8 cellular contexts compared by ENCODE assay signal in genomic region chr12:47717443-47718193, GRCh38. TPM values are rescaled to one million over a fixed set of nuclear protein-coding genes. Genes with fewer than 3 reads are reported as not detected.
DNase-seq lines count a peak whose midpoint lies in the region; ATAC-seq and TF ChIP-seq lines count a peak whose summit lies in the region.

No MANE protein-coding gene starts in this region.

- TF ChIP-seq CTCF in CD14-positive monocyte (IDR thresholded peaks at IDR 0.05): peak; percentile 86

- H2BK120ac ChIP-seq in mesendoderm (ENCODE audit: low read depth, low read length): no peak overlapping the region

- H3K36me3 Mint-ChIP-seq in CD14-positive monocyte: peaks cover 22 to 39% of the 10 kb centered on the region in 2 donors
- peaks cover 26 to 43% of the 10 kb centered on the region in 2 donors for H3K36me3 Mint-ChIP-seq in stimulated activated naive B cell treated with anti-CD40 and anti-IgM and Interleukin-4, amounts not matched to agents 10 μg/mL and 1 μg/mL and 100 μg/mL, for 72 hours

- H4K5ac ChIP-seq in mesendoderm (ENCODE audit: low read length): no peak overlapping the region

- H2AK5ac ChIP-seq in mesendoderm (ENCODE audit: low read length): no peak overlapping the region

- H4K8ac ChIP-seq in mesendoderm (ENCODE audit: low read depth, low read length): no peak overlapping the region

- H3K23ac ChIP-seq in mesendoderm (ENCODE audit: low read length): no peak overlapping the region

- no peak overlapping the region for H3K4ac ChIP-seq in mesendoderm (ENCODE audit: low read depth, low read length)

- H2BK5ac ChIP-seq in mesendoderm (ENCODE audit: low read length): no peak overlapping the region

- H3K27ac Mint-ChIP-seq in CD14-positive monocyte: peak overlapping the region; percentile 43 to 89 (median 68)
- peak overlapping the region; percentile 84 for H3K27ac Mint-ChIP-seq in stimulated activated naive B cell treated with anti-CD40 and anti-IgM and Interleukin-4, amounts not matched to agents 10 μg/mL and 1 μg/mL and 100 μg/mL, for 72 hours

- H3K18ac ChIP-seq in mesendoderm (ENCODE audit: low read length): no peak overlapping the region

- H3K9ac ChIP-seq in mesendoderm (ENCODE audit: low read length): peak overlapping the region; percentile 3

- no peak overlapping the region for H2BK15ac ChIP-seq in mesendoderm (replicated peaks; ENCODE audit: low read depth)

- DNase-seq in CD14-positive monocyte (ENCODE audit: low spot score) (peak; percentile 66), NCI-H526 (lab: John Stamatoyannopoulos, UW) (peak; percentile 72 to 88), epidermal melanocyte (ENCODE audit: insufficient read length, low spot score) (peak; percentile 85), mesendoderm (peak; percentile 93)
- DNase-seq in activated CD8-positive, alpha-beta memory T cell treated with anti-CD3 and anti-CD28 coated beads, Interleukin-2, amount 50 U/mL, for 48 hours: peak; percentile 67
- no peak for DNase-seq in stimulated activated naive B cell treated with anti-CD40 and anti-IgM and Interleukin-4, amounts not matched to agents 10 μg/mL and 1 μg/mL and 100 μg/mL, for 72 hours

- H3K27ac ChIP-seq in mesendoderm (ENCODE audit: low read depth, low read length): peak overlapping the region; percentile 8

- H3K4me2 ChIP-seq in mesendoderm (ENCODE audit: low read length): no peak overlapping the region

- intact Hi-C loops in CD14-positive monocyte (cut with micrococcal nuclease): loop anchor here (5.0 to 10.0 kb wide), 3 partner anchors 120 to 237 kb away; no protein-coding TSS in a partner anchor

- H3K79me1 ChIP-seq in mesendoderm (ENCODE audit: low read length): no peaks in the 10 kb centered on the region

- ATAC-seq in HG02938 (IDR thresholded peaks at IDR 0.05; ENCODE audit: unreplicated experiment) (peak; percentile 64), GM18867 (IDR thresholded peaks at IDR 0.05; ENCODE audit: unreplicated experiment) (no peak)
- peak; percentile 64 to 70 for ATAC-seq in stimulated activated naive B cell treated with anti-CD40 and anti-IgM and Interleukin-4, amounts not matched to agents 10 μg/mL and 1 μg/mL and 100 μg/mL, for 72 hours (replicated peaks)

- no peak overlapping the region for H3K56ac ChIP-seq in mesendoderm (ENCODE audit: low read length)

- H3K36me3 ChIP-seq in mesendoderm (ENCODE audit: control insufficient read depth, insufficient read depth, low read length): no peaks in the 10 kb centered on the region

- WGBS in mesendoderm (ENCODE audit: extremely low coverage, insufficient coverage, low lambda C conversion rate): no CpG with 5 or more reads among the region's 13 CpGs

- H3K27me3 Mint-ChIP-seq in CD14-positive monocyte (ENCODE audit: low read depth in 3 of 3): peaks cover 2 to 10% (median 4%) of the 10 kb centered on the region in 3 donors
- H3K27me3 Mint-ChIP-seq in stimulated activated naive B cell treated with anti-CD40 and anti-IgM and Interleukin-4, amounts not matched to agents 10 μg/mL and 1 μg/mL and 100 μg/mL, for 72 hours: no peaks in the 10 kb centered on the region

- H3K4me1 Mint-ChIP-seq in CD14-positive monocyte: peaks cover 54% of the 10 kb centered on the region
- peaks cover 42 to 72% of the 10 kb centered on the region in 2 donors for H3K4me1 Mint-ChIP-seq in stimulated activated naive B cell treated with anti-CD40 and anti-IgM and Interleukin-4, amounts not matched to agents 10 μg/mL and 1 μg/mL and 100 μg/mL, for 72 hours

- H3K79me2 ChIP-seq in mesendoderm (ENCODE audit: control insufficient read depth, insufficient read depth, low read length): no peaks in the 10 kb centered on the region

- peaks cover 0 to 4% (median 0%) of the 10 kb centered on the region in 7 donors for H3K9me3 Mint-ChIP-seq in CD14-positive monocyte
- no peaks in the 10 kb centered on the region for H3K9me3 Mint-ChIP-seq in stimulated activated naive B cell treated with anti-CD40 and anti-IgM and Interleukin-4, amounts not matched to agents 10 μg/mL and 1 μg/mL and 100 μg/mL, for 72 hours

- no peaks in the 10 kb centered on the region for H3K27me3 ChIP-seq in mesendoderm (ENCODE audit: insufficient read depth, low read length, poor library complexity)

- no peak overlapping the region for H3K4me3 Mint-ChIP-seq in CD14-positive monocyte
- peak overlapping the region; percentile 50 to 62 for H3K4me3 Mint-ChIP-seq in stimulated activated naive B cell treated with anti-CD40 and anti-IgM and Interleukin-4, amounts not matched to agents 10 μg/mL and 1 μg/mL and 100 μg/mL, for 72 hours

- no peaks in the 10 kb centered on the region for H3K4me1 ChIP-seq in mesendoderm (ENCODE audit: control insufficient read depth, low read depth, low read length)

- H3K4me3 ChIP-seq in mesendoderm (ENCODE audit: low read length): no peak overlapping the region

RNA-seq across cellular contexts. Expression of gene ENDOU, which starts 7.7 kb away (rescaled TPM):
- polyA plus RNA-seq in CD14-positive monocyte: under 1 TPM in 1 of 2 donors, not detected in 1; 0.40 TPM
- 0.04 TPM for polyA plus RNA-seq in mesendoderm (2013, experiment 1 of 2)
- 0.03 TPM for polyA plus RNA-seq in mesendoderm (2013, experiment 2 of 2)

RNA-seq across cellular contexts. Expression of gene RPAP3, which starts 11.8 kb away (rescaled TPM):
- polyA plus RNA-seq in CD14-positive monocyte: 10 to 100 TPM; 19.0 to 20.6 TPM
- 56.4 TPM for polyA plus RNA-seq in mesendoderm (2013, experiment 1 of 2)
- 57.0 TPM for polyA plus RNA-seq in mesendoderm (2013, experiment 2 of 2)

RNA-seq across cellular contexts. Expression of gene RAPGEF3, which starts 41.1 kb away (rescaled TPM):
- polyA plus RNA-seq in CD14-positive monocyte: under 1 TPM; 0.08 to 0.60 TPM
- 7.8 TPM for polyA plus RNA-seq in mesendoderm (2013, experiment 1 of 2)
- polyA plus RNA-seq in mesendoderm (2013, experiment 2 of 2): 7.4 TPM

RNA-seq across cellular contexts. Expression of gene SLC48A1, which starts 55.4 kb away (rescaled TPM):
- 10 to 100 TPM; 15.8 to 19.6 TPM for polyA plus RNA-seq in CD14-positive monocyte
- 9.6 TPM for polyA plus RNA-seq in mesendoderm (2013, experiment 1 of 2)
- polyA plus RNA-seq in mesendoderm (2013, experiment 2 of 2): 9.2 TPM

Comparison
In these comparisons a context has a peak if more than half of its experiments do, and no peak if none do; other contexts are left out.
1. H3K4me3 Mint-ChIP-seq: peak in stimulated activated naive B cell treated with anti-CD40 and anti-IgM and Interleukin-4, amounts not matched to agents 10 μg/mL and 1 μg/mL and 100 μg/mL, for 72 hours (2 of 2); none in CD14-positive monocyte (0 of 2).